ENCODE assay signal across 24 cellular contexts in the genomic region with DNA sequence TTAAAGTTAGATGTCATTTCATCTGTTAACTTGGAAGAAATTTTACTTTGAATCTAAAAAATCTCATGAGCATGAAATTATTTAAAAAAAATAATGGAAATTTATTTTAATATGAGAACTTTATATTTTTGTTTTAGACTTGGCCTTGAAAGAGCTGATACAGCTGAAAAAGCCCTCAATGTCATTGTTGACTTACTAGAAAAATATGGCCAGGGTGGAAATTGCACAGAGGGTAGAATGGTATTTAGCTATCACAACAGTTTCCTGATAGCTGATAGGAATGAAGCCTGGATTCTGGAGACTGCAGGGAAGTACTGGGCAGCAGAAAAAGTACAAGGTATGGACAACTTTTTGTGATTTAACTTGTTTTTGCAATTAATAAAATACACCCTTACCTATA. TPM values are rescaled to one million over a fixed set of nuclear protein-coding genes. Genes with fewer than 3 reads are reported as not detected.
DNase-seq lines count a peak whose midpoint lies in the region; ATAC-seq, FAIRE-seq and TF ChIP-seq lines count a peak whose summit lies in the region.
"Had no signal": no experiment of that assay in that cellular context is flagged by ENCODE, and none has a peak within 500 bp of the region (broad histone marks: within the 10 kb centered on the region; RNA-seq: fewer than 3 reads in every experiment).

No MANE protein-coding gene starts in this region.

- ATAC-seq in K562: no peak
- peak; percentile 40 to 75 (median 57) for ATAC-seq in pancreas
- ATAC-seq: GM12878 had no signal

- no peak for DNase-seq in K562 (ENCODE audit: extremely low read depth in 1 of 4, low spot score in 3 of 4)
- DNase-seq in pancreas: no peak
- DNase-seq in thyroid gland: no peak
- no peak for DNase-seq in right atrium auricular region (ENCODE audit: low spot score)
- no peak for DNase-seq in HUDEP-2 (lab: John Stamatoyannopoulos, UW; ENCODE audit: unreplicated experiment in 76 of 76)
- DNase-seq: 8988T; ACHN; BE2C; C1 segment of cervical spinal cord; CD4-positive, alpha-beta memory T cell; CD4-positive, CD25-positive, alpha-beta regulatory T cell; CD8-positive, alpha-beta memory T cell; COR-L47; DMS 273 treated with DMSO at 0.1 percent for 48 hours; DMS153; DMS53; DMS79; DND-41; EL; GDM1 had no signal

- no peak for TF ChIP-seq POLR2A in K562 (conservative IDR thresholded peaks at IDR 0.05)
- TF ChIP-seq POLR2A in thyroid gland (IDR thresholded peaks at IDR 0.05): no peak

- no peak overlapping the region for H3K9ac ChIP-seq in K562 (ENCODE audit: insufficient read depth in 1 of 2, low read depth in 2 of 2, low read length in 2 of 2)
- H3K9ac ChIP-seq: BLaER1 had no signal

- FAIRE-seq in K562 (lab: Jason Lieb, UNC): no peak
- no peak for FAIRE-seq in pancreas (lab: Jason Lieb, UNC)
- FAIRE-seq: GM12878, GM12892, GM18507 had no signal

- no peaks in the 10 kb centered on the region for H4K20me1 ChIP-seq in K562 (replicated peaks; ENCODE audit: control insufficient read depth, insufficient read depth, low read length)
- H4K20me1 ChIP-seq: BLaER1 had no signal

- no peak for TF ChIP-seq EP300 in K562 (IDR thresholded peaks at IDR 0.05; ENCODE audit: low read length)

- BruUV-seq in K562 (replicated peaks; lab: Mats Ljungman, UMichigan): no TSS peak

- TF ChIP-seq RAD21 in K562 (CRISPR knock-in tag; conservative IDR thresholded peaks at IDR 0.05 in 1 of 2, IDR thresholded peaks at IDR 0.05 in 1 of 2): no peak

- H3K4me3 ChIP-seq in K562: no peak overlapping the region
- no peak overlapping the region for H3K4me3 ChIP-seq in pancreas
- H3K4me3 ChIP-seq in thyroid gland (replicated peaks in 1 of 3): no peak overlapping the region
- H3K4me3 ChIP-seq in right atrium auricular region: no peak overlapping the region
- H3K4me3 ChIP-seq: BLaER1, GM12878 had no signal

- intact Hi-C loops in K562 (cut with micrococcal nuclease): no loop called here
- intact Hi-C loops in pancreas (cut with DNase I): no loop called here
- intact Hi-C loops in thyroid gland (cut with DNase I): no loop called here

- H3K9me3 ChIP-seq in K562 (replicated peaks; ENCODE audit: control insufficient read depth, insufficient read depth, low read depth, low read length) (no peaks in the 10 kb centered on the region), pancreas (no peaks in the 10 kb centered on the region), thyroid gland (no peaks in the 10 kb centered on the region), right atrium auricular region (no peaks in the 10 kb centered on the region)
- H3K9me3 ChIP-seq: BE2C, BLaER1 had no signal

- in situ Hi-C loops in K562 (cut with MboI): no loop called here

- H3K27me3 ChIP-seq in K562 (ENCODE audit: control insufficient read depth in 2 of 2, insufficient read depth in 2 of 2, low read length in 2 of 2) (no peaks in the 10 kb centered on the region), pancreas (no peaks in the 10 kb centered on the region), thyroid gland (no peaks in the 10 kb centered on the region), right atrium auricular region (no peaks in the 10 kb centered on the region)
- H3K27me3 ChIP-seq: BE2C, BLaER1 had no signal

- H3K27ac ChIP-seq in K562 (ENCODE audit: extremely low read depth, low read depth, low read length) (no peak overlapping the region), pancreas (no peak overlapping the region), thyroid gland (peak overlapping the region in 2 of 3 donors; percentile 6 to 39), right atrium auricular region (no peak overlapping the region)
- H3K27ac ChIP-seq: BLaER1 had no signal

- H3K79me2 ChIP-seq in K562 (ENCODE audit: control insufficient read depth, insufficient read depth, low read length): peaks cover 5% of the 10 kb centered on the region; the same call in 2 of the 3 replicates

- TF ChIP-seq CTCF in K562 (IDR thresholded peaks at IDR 0.05 in 2 of 3, conservative IDR thresholded peaks at IDR 0.05 in 1 of 3; ENCODE audit: insufficient read depth in 2 of 3, low read depth in 1 of 3, low read length in 3 of 3): no peak
- no peak for TF ChIP-seq CTCF in pancreas (IDR thresholded peaks at IDR 0.05)
- no peak for TF ChIP-seq CTCF in thyroid gland (IDR thresholded peaks at IDR 0.05)
- TF ChIP-seq CTCF in right atrium auricular region (IDR thresholded peaks at IDR 0.05): no peak

- no peak overlapping the region for H3K4me2 ChIP-seq in K562 (ENCODE audit: insufficient read depth, low read length)
- H3K4me2 ChIP-seq: BLaER1 had no signal

- CTCF ChIA-PET in K562 (lab: Yijun Ruan, JAX; ENCODE audit: low intra/inter-chr PET ratio): no interaction called here

- H3K9me1 ChIP-seq in K562 (ENCODE audit: control insufficient read depth, insufficient read depth, low read length): no peaks in the 10 kb centered on the region

- H3K4me1 ChIP-seq in K562 (replicated peaks in 1 of 2; ENCODE audit: control insufficient read depth in 2 of 2, insufficient read depth in 2 of 2, low read length in 2 of 2): peaks cover 0 to under 1% of the 10 kb centered on the region in 2 experiments; a peak in 1 of 5 replicates
- peaks cover 0 to 21% (median 6%) of the 10 kb centered on the region in 3 donors for H3K4me1 ChIP-seq in pancreas
- H3K4me1 ChIP-seq in thyroid gland: peaks cover 0 to 5% of the 10 kb centered on the region in 2 donors
- H3K4me1 ChIP-seq in right atrium auricular region: peaks cover 0 to 11% of the 10 kb centered on the region in 2 donors
- H3K4me1 ChIP-seq: BE2C had no signal

- H3K36me3 ChIP-seq in K562 (ENCODE audit: control insufficient read depth, insufficient read depth, low read length) (0 out of 3 replicates have a peak, but pooled peaks cover 2% of the 10 kb centered on the region), pancreas (peaks cover 0 to 8% (median 0%) of the 10 kb centered on the region in 3 donors), thyroid gland (no peaks in the 10 kb centered on the region), right atrium auricular region (peaks cover 11% of the 10 kb centered on the region)
- H3K36me3 ChIP-seq: BE2C had no signal

- POLR2A ChIA-PET in K562 (lab: Yijun Ruan, JAX): interaction anchor here (0.6 to 1.9 kb wide), 3 partner anchors 13 to 37 kb away, joined by 3 to 6 read pairs (median 3); no protein-coding TSS in a partner anchor

- no peak overlapping the region for H2AFZ ChIP-seq in K562 (ENCODE audit: low read depth, low read length)

TF ChIP-seq in K562, 482 proteins besides CTCF, POLR2A, EP300 and RAD21 (continues in another document):
- no peak for TF ChIP-seq NR4A1 (CRISPR knock-in tag; IDR thresholded peaks at IDR 0.05)
- TF ChIP-seq NR4A1 (tag; IDR thresholded peaks at IDR 0.05): no peak
- 0 out of 2 replicates have a peak, but pooled peaks have one; percentile 13 for TF ChIP-seq C11orf30 (IDR thresholded peaks at IDR 0.05; ENCODE audit: low read depth)
- no peak for TF ChIP-seq TAF15 (IDR thresholded peaks at IDR 0.05; ENCODE audit: low read depth, low read length)

RNA-seq across cellular contexts. Expression of gene SCRN3, which starts 5.3 kb away (rescaled TPM):
- total RNA-seq in K562 (2011; cell fraction: chromatin; rRNA removed; ENCODE audit: low replicate concordance): 9.2 and 17.7 TPM in 2 replicates
- total RNA-seq in K562 (2011; cell fraction: nucleolus; rRNA removed): 7.5 and 8.5 TPM in 2 replicates
- total RNA-seq in K562 (2011; cell fraction: nucleoplasm; rRNA removed): 12.6 and 16.1 TPM in 2 replicates
- total RNA-seq in K562 (2014; rRNA removed) (14.0 and 21.8 TPM in 2 replicates), K562 (2014; rRNA removed; fragmentation: Illumina TruSeq; extraction: Trizol) (20.6 and 23.5 TPM in 2 replicates), K562 (2015; rRNA removed; fragmentation: Illumina TruSeq; extraction: Trizol) (20.0 and 20.4 TPM in 2 replicates), K562 (2021) (15.3 and 20.3 TPM in 2 replicates), pancreas (10 to 100 TPM in 4 of 6 donors, 1 to 10 TPM in 2; 8.2 to 14.8 (median 10.4) TPM), thyroid gland (10 to 100 TPM; 26.0 to 37.5 (median 32.3) TPM), right atrium auricular region (10 to 100 TPM; 11.4 to 23.5 TPM)
- polyA plus RNA-seq in K562 (2011; rRNA removed) (12.6 and 18.1 TPM in 2 replicates), K562 (2014; fragmentation: Illumina TruSeq; extraction: Trizol) (14.2 and 16.9 TPM in 2 replicates), K562 (2014; fragmentation: Nextera tagmentation; extraction: Ambion mirVana) (10 to 100 TPM in 1 of 2 experiments, 1 to 10 TPM in 1; 7.7 to 11.0 TPM), K562 (2014; rRNA removed) (20.2 and 21.3 TPM in 2 replicates), pancreas (1 to 10 TPM; 9.5 to 9.7 TPM)
- 4.9 and 8.2 TPM in 2 replicates for polyA plus RNA-seq in K562 (2011; cell fraction: cytosol; rRNA removed)
- polyA plus RNA-seq in K562 (2011; cell fraction: nucleus; rRNA removed): 8.8 TPM in 2 replicates
- 17.9 and 21.3 TPM in 2 replicates for polyA plus RNA-seq in K562 (2012)
- 20.1 and 22.1 TPM in 2 replicates for polyA minus RNA-seq in K562 (2011; rRNA and poly(A)+ RNA removed)
- polyA minus RNA-seq in K562 (2011; cell fraction: cytosol; rRNA and poly(A)+ RNA removed): 8.8 and 9.4 TPM in 2 replicates
- polyA minus RNA-seq in K562 (2011; cell fraction: nucleus; rRNA and poly(A)+ RNA removed): 10.8 and 18.3 TPM in 2 replicates

Comparison
In these comparisons a context has a peak if more than half of its experiments do, and no peak if none do; other contexts are left out.
1. H3K27ac ChIP-seq: peak in thyroid gland (2 of 3); none in K562 (single experiment), pancreas (0 of 4) and right atrium auricular region (0 of 2).